30 cellular contexts compared by ENCODE assay signal in genomic region chr19:19535311-19536191, GRCh38.
"Had no signal": no experiment of that assay in that cellular context is flagged by ENCODE, and none has a peak within 500 bp of the region (broad histone marks: within the 10 kb centered on the region; RNA-seq: fewer than 3 reads in every experiment).

No MANE protein-coding gene starts in this region.

- H3K27me3 Mint-ChIP-seq: activated naive CD8-positive, alpha-beta T cell had no signal

- ATAC-seq: Panc1, T-helper 17 cell had no signal

- H3K4me2 ChIP-seq: KMS-11, SK-N-SH had no signal

- FAIRE-seq: TTC549 had no signal

- H3K4me3 ChIP-seq: cardiac muscle cell, SJCRH30 had no signal

- H3K36me3 Mint-ChIP-seq: activated naive CD8-positive, alpha-beta T cell had no signal

- H3K4me3 Mint-ChIP-seq: activated B cell treated with CpG ODN at 0.5 μM for 24 hours; activated CD4-positive, alpha-beta T cell treated with anti-CD3 and anti-CD28 coated beads, Interleukin-2, amount 10 ng/mL, durations not matched to agents 24 days and 14 days; activated naive CD4-positive, alpha-beta T cell treated with anti-CD3 and anti-CD28 coated beads for 36 hours; activated naive CD8-positive, alpha-beta T cell had no signal

- DNase-seq: activated B cell treated with CpG ODN at 0.5 μM for 24 hours; activated CD4-positive, alpha-beta T cell treated with anti-CD3 and anti-CD28 coated beads for 1 hour; activated CD4-positive, alpha-beta T cell treated with anti-CD3 and anti-CD28 coated beads, Interleukin-2, amount 10 ng/mL, durations not matched to agents 24 days and 14 days; activated CD4-positive, alpha-beta T cell treated with anti-CD3 and anti-CD28 coated beads, Interleukin-2, amount 50 U/mL, for 48 hours; activated CD8-positive, alpha-beta memory T cell treated with anti-CD3 and anti-CD28 coated beads, Interleukin-2, amount 50 U/mL, for 48 hours; activated gamma-delta T cell; activated naive CD4-positive, alpha-beta T cell treated with anti-CD3 and anti-CD28 coated beads for 36 hours; activated T-cell treated with anti-CD3 and anti-CD28 coated beads, Interleukin-2, amount 50 U/mL, for 1 hour; brain microvascular endothelial cell; MV-4-11; NCI-H1092 treated with DMSO at 0.1 percent for 48 hours; NCI-H1417 treated with DMSO at 0.1 percent for 48 hours; NCI-H1694; NCI-H2029 treated with DMSO at 0.1 percent for 48 hours; NCI-H510A treated with DMSO at 0.1 percent for 48 hours; NCI-H69; NK-92 treated with Interleukin-12 subunit alpha and Interleukin-12 subunit beta, amount 100 ng/mL, for 24 hours; OCI-M1; Right ventricle myocardium superior; RPMI8226; SJCRH30; SK-N-SH; SW 1271; T-helper 17 cell; T1000 had no signal

- H3K27ac ChIP-seq: brain microvascular endothelial cell, cardiac muscle cell, KMS-11, SJCRH30 had no signal

- H3K9me3 Mint-ChIP-seq: activated B cell treated with CpG ODN at 0.5 μM for 24 hours; activated CD4-positive, alpha-beta T cell treated with anti-CD3 and anti-CD28 coated beads, Interleukin-2, amount 10 ng/mL, durations not matched to agents 24 days and 14 days; activated naive CD4-positive, alpha-beta T cell treated with anti-CD3 and anti-CD28 coated beads for 36 hours had no signal

- H3K9me3 ChIP-seq: SJCRH30, SK-N-SH had no signal

- H3K9ac ChIP-seq: KMS-11, SK-N-SH had no signal

- H3K27me3 ChIP-seq: SJCRH30 had no signal

- H3K27ac Mint-ChIP-seq: activated B cell treated with CpG ODN at 0.5 μM for 24 hours; activated CD4-positive, alpha-beta T cell treated with anti-CD3 and anti-CD28 coated beads, Interleukin-2, amount 10 ng/mL, durations not matched to agents 24 days and 14 days; activated naive CD4-positive, alpha-beta T cell treated with anti-CD3 and anti-CD28 coated beads for 36 hours; activated naive CD8-positive, alpha-beta T cell had no signal

- H3K36me3 ChIP-seq: brain microvascular endothelial cell, cardiac muscle cell, SJCRH30 had no signal
